ENCODE assay signal across 8 cellular contexts in genomic region chr20:63628246-63628975, GRCh38. TPM values are rescaled to one million over a fixed set of nuclear protein-coding genes. Genes with fewer than 3 reads are reported as not detected.
DNase-seq lines count a peak whose midpoint lies in the region; ATAC-seq and TF ChIP-seq lines count a peak whose summit lies in the region.

No MANE protein-coding gene starts in this region.

- H3K27me3 ChIP-seq in WERI-Rb-1 (ENCODE audit: insufficient read depth, low read depth, severe bottlenecking), result no peaks in the 10 kb centered on the region
- H3K27me3 ChIP-seq in mesendoderm (ENCODE audit: insufficient read depth, low read length, poor library complexity), result no peaks in the 10 kb centered on the region

- H3K79me2 ChIP-seq in mesendoderm (ENCODE audit: control insufficient read depth, insufficient read depth, low read length), result peaks cover 4% of the 10 kb centered on the region

- H3K9me3 Mint-ChIP-seq in stimulated activated effector memory CD8-positive, alpha-beta T cell treated with anti-CD3 and anti-CD28 coated beads, Interleukin-12 subunit alpha, Interleukin-12 subunit beta, amount 100 ng/mL, for 72 hours, result no peaks in the 10 kb centered on the region

- peak overlapping the region; percentile 97 for H3K9ac ChIP-seq in mesendoderm (ENCODE audit: low read length)

- H3K27ac ChIP-seq in WERI-Rb-1, result peak overlapping the region; percentile 99
- H3K27ac ChIP-seq in coronary artery, result peak overlapping the region in 1 of 2 donors; percentile 99
- H3K27ac ChIP-seq in mesendoderm (ENCODE audit: low read depth, low read length), result no peak overlapping the region

- peak overlapping the region; percentile 64 for H3K4me3 ChIP-seq in WERI-Rb-1 (ENCODE audit: low read depth, low read length)
- peak overlapping the region; percentile 99 for H3K4me3 ChIP-seq in coronary artery
- H3K4me3 ChIP-seq in mesendoderm (ENCODE audit: low read length), result no peak overlapping the region

- no peak overlapping the region for H4K8ac ChIP-seq in mesendoderm (ENCODE audit: low read depth, low read length)

- H3K4ac ChIP-seq in mesendoderm (ENCODE audit: low read depth, low read length), result no peak overlapping the region

- no CpG with 5 or more reads among the region's 22 CpGs for WGBS in mesendoderm (ENCODE audit: extremely low coverage, insufficient coverage, low lambda C conversion rate)

- peaks cover 3% of the 10 kb centered on the region for H3K9me3 ChIP-seq in WERI-Rb-1 (ENCODE audit: severe bottlenecking)

- H3K23ac ChIP-seq in mesendoderm (ENCODE audit: low read length), result no peak overlapping the region

- H3K36me3 ChIP-seq in WERI-Rb-1, result peaks cover 12% of the 10 kb centered on the region
- no peaks in the 10 kb centered on the region for H3K36me3 ChIP-seq in mesendoderm (ENCODE audit: control insufficient read depth, insufficient read depth, low read length)

- H2BK15ac ChIP-seq in mesendoderm (replicated peaks; ENCODE audit: low read depth), result no peak overlapping the region

- peak overlapping the region; percentile 94 for H3K27ac Mint-ChIP-seq in stimulated activated effector memory CD8-positive, alpha-beta T cell treated with anti-CD3 and anti-CD28 coated beads, Interleukin-12 subunit alpha, Interleukin-12 subunit beta, amount 100 ng/mL, for 72 hours

- H3K36me3 Mint-ChIP-seq in stimulated activated effector memory CD8-positive, alpha-beta T cell treated with anti-CD3 and anti-CD28 coated beads, Interleukin-12 subunit alpha, Interleukin-12 subunit beta, amount 100 ng/mL, for 72 hours, result peaks cover 28% of the 10 kb centered on the region

- TF ChIP-seq CTCF in WERI-Rb-1 (IDR thresholded peaks at IDR 0.05; ENCODE audit: low read depth, low read length) (no peak), coronary artery (IDR thresholded peaks at IDR 0.05) (no peak)

- H2BK120ac ChIP-seq in mesendoderm (ENCODE audit: low read depth, low read length), result no peak overlapping the region

- H4K5ac ChIP-seq in mesendoderm (ENCODE audit: low read length), result no peak overlapping the region

- H3K4me1 Mint-ChIP-seq in stimulated activated effector memory CD8-positive, alpha-beta T cell treated with anti-CD3 and anti-CD28 coated beads, Interleukin-12 subunit alpha, Interleukin-12 subunit beta, amount 100 ng/mL, for 72 hours, result peaks cover 22% of the 10 kb centered on the region

- H3K79me1 ChIP-seq in mesendoderm (ENCODE audit: low read length), result no peaks in the 10 kb centered on the region

- no peak overlapping the region for H2AK5ac ChIP-seq in mesendoderm (ENCODE audit: low read length)

- H3K4me2 ChIP-seq in mesendoderm (ENCODE audit: low read length), result peak overlapping the region; percentile 15

- H3K18ac ChIP-seq in mesendoderm (ENCODE audit: low read length), result no peak overlapping the region

- DNase-seq in Right ventricle myocardium inferior (ENCODE audit: missing footprints) (no peak), cardiac septum (ENCODE audit: low spot score) (no peak), NCI-H2171 (lab: John Stamatoyannopoulos, UW) (peak; percentile 86), WERI-Rb-1 (peak; percentile 71), coronary artery (ENCODE audit: low spot score) (no peak), mesendoderm (no peak), GM19240 (ENCODE audit: insufficient read length, low spot score) (no peak)
- DNase-seq in stimulated activated effector memory CD8-positive, alpha-beta T cell treated with anti-CD3 and anti-CD28 coated beads, Interleukin-12 subunit alpha, Interleukin-12 subunit beta, amount 100 ng/mL, for 72 hours (ENCODE audit: low spot score in 2 of 2), result peak; percentile 42 to 84

- peak overlapping the region; percentile 94 for H3K4me3 Mint-ChIP-seq in stimulated activated effector memory CD8-positive, alpha-beta T cell treated with anti-CD3 and anti-CD28 coated beads, Interleukin-12 subunit alpha, Interleukin-12 subunit beta, amount 100 ng/mL, for 72 hours

- intact Hi-C loops in Right ventricle myocardium inferior (cut with DNase I), result loop anchor here (5.0 kb wide), 1 partner anchor 344 kb away; no protein-coding TSS in a partner anchor
- intact Hi-C loops in cardiac septum (cut with DNase I), result loop anchor here (5.0 kb wide), 1 partner anchor 114 kb away; no protein-coding TSS in a partner anchor

- peak overlapping the region; percentile 99 for H3K56ac ChIP-seq in mesendoderm (ENCODE audit: low read length)

- no peak overlapping the region for H2BK5ac ChIP-seq in mesendoderm (ENCODE audit: low read length)

- no peaks in the 10 kb centered on the region for H3K4me1 ChIP-seq in mesendoderm (ENCODE audit: control insufficient read depth, low read depth, low read length)

- ATAC-seq in Right ventricle myocardium inferior, result peak; percentile 39
- ATAC-seq in stimulated activated effector memory CD8-positive, alpha-beta T cell treated with anti-CD3 and anti-CD28 coated beads, Interleukin-12 subunit alpha, Interleukin-12 subunit beta, amount 100 ng/mL, for 72 hours, result peak; percentile 54

RNA-seq across cellular contexts. Expression of gene GMEB2, which starts 1.5 kb away (rescaled TPM):
- total RNA-seq in Right ventricle myocardium inferior (6.1 TPM), cardiac septum (6.8 TPM)
- polyA plus RNA-seq in mesendoderm (2013, experiment 1 of 2), result 12.5 TPM
- 11.8 TPM for polyA plus RNA-seq in mesendoderm (2013, experiment 2 of 2)

RNA-seq across cellular contexts. Expression of gene STMN3, which starts 24.8 kb away (rescaled TPM):
- 7.1 TPM for total RNA-seq in Right ventricle myocardium inferior
- total RNA-seq in cardiac septum, result 8.8 TPM
- polyA plus RNA-seq in mesendoderm (2013, experiment 1 of 2), result 14.8 TPM
- polyA plus RNA-seq in mesendoderm (2013, experiment 2 of 2), result 15.4 TPM

RNA-seq across cellular contexts. Expression of gene RTEL1, which starts 29.7 kb away (rescaled TPM):
- total RNA-seq in Right ventricle myocardium inferior (9.0 TPM), cardiac septum (10.5 TPM)
- polyA plus RNA-seq in mesendoderm (2013, experiment 1 of 2), result 15.8 TPM
- polyA plus RNA-seq in mesendoderm (2013, experiment 2 of 2), result 14.6 TPM

RNA-seq across cellular contexts. Expression of gene HELZ2, which starts 54.4 kb away (rescaled TPM):
- total RNA-seq in Right ventricle myocardium inferior (12.8 TPM), cardiac septum (12.1 TPM)
- polyA plus RNA-seq in mesendoderm (2013, experiment 1 of 2), result 2.6 TPM
- 2.2 TPM for polyA plus RNA-seq in mesendoderm (2013, experiment 2 of 2)

Comparison
In these comparisons a context has a peak if more than half of its experiments do, and no peak if none do; other contexts are left out.
1. DNase-seq: peak in NCI-H2171 (single experiment), WERI-Rb-1 (single experiment) and stimulated activated effector memory CD8-positive, alpha-beta T cell treated with anti-CD3 and anti-CD28 coated beads, Interleukin-12 subunit alpha, Interleukin-12 subunit beta, amount 100 ng/mL, for 72 hours (2 of 2); none in Right ventricle myocardium inferior (single experiment), cardiac septum (single experiment), coronary artery (single experiment), mesendoderm (single experiment) and GM19240 (single experiment).